Comparison of ENCODE assay signal across 8 cellular contexts in the genomic region with DNA sequence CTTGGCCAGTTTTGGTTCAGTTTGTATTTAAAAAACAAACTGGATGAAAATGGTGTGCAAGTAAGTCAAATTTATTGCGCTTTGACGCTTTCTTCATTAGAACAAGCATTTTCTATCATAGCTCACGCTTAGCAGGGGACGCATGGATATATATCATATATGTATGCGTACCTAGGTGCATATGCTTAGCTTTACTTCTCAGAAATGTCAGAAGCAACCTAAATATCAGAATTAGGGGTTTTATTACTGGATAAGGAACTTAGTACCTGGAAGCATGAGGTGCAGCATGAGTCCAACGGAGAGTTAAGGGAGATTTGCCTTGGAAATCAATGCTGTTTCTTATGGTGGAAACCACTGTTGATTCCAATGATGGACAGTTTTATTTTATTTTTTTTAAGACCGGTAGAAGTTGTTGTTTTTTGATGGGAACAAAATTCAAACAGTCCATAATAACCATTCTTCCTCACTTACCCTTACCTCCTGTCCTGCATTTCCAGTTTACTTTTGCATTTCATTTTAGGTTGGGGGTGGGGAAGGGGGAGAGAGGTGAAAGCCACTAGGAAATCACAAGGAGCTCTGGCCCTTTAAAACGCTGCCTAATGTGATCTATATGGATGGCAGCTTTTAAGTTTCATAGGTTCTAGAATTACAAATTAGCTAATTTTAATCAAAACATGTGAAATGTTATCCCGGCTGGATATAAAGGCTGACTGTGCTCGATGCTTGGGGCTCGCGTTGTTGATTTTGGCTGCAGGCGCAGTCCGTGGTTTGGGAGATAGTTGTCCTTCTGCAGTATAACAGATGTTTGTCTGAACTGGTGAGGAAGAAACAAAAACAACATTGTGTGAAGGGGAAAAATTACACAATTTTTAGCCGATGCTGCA. TPM values are rescaled to one million over a fixed set of nuclear protein-coding genes. Genes with fewer than 3 reads are reported as not detected.
A peak's percentile ranks its signal among the peaks of the same experiment; 100 is the strongest.
DNase-seq lines count a peak whose midpoint lies in the region; ATAC-seq and TF ChIP-seq lines count a peak whose summit lies in the region.

No MANE protein-coding gene starts in this region.

- peak overlapping the region; percentile 72 for H3K27ac ChIP-seq in layer of hippocampus (ENCODE audit: low read depth, low read length)
- peak overlapping the region; percentile 81 to 92 (median 85) for H3K27ac ChIP-seq in transverse colon

- H3K9me3 Mint-ChIP-seq in activated T-cell treated with anti-CD3 and anti-CD28 coated beads, Interleukin-2, amount 50 U/mL, for 24 hours: no peaks in the 10 kb centered on the region

- WGBS in transverse colon (ENCODE audit: low coverage in 1 of 2), 2 donors: 42 to 55% methylated on average over 9 to 15 of the region's 15 CpGs

- H3K4me3 ChIP-seq in transverse colon: peak overlapping the region in 3 of 4 donors; percentile 60 to 80 (median 63)

- TF ChIP-seq POLR2A in transverse colon (IDR thresholded peaks at IDR 0.05): no peak

- no peak overlapping the region for H3K27ac Mint-ChIP-seq in activated T-cell treated with anti-CD3 and anti-CD28 coated beads, Interleukin-2, amount 50 U/mL, for 24 hours

- H3K4me1 ChIP-seq in transverse colon: peaks cover 7 to 43% (median 25%) of the 10 kb centered on the region in 4 donors

- in situ Hi-C loops in transverse colon (cut with MboI; ENCODE audit: low pct_ligation_motif_present in 1 of 4, low pct_unique_long_range_greater_than_20kb in 1 of 4, low sequenced_read_pairs in 3 of 4): loop anchor here in 1 of 4 donors (25.0 kb wide), 1 partner anchor 170 kb away; no protein-coding TSS in a partner anchor

- H3K36me3 Mint-ChIP-seq in activated T-cell treated with anti-CD3 and anti-CD28 coated beads, Interleukin-2, amount 50 U/mL, for 24 hours (ENCODE audit: low read depth): peaks cover 5% of the 10 kb centered on the region

- no peak for TF ChIP-seq CTCF in transverse colon (IDR thresholded peaks at IDR 0.05)
- TF ChIP-seq CTCF in GM10266 (IDR thresholded peaks at IDR 0.05; ENCODE audit: control insufficient read depth, insufficient read depth, low read depth, missing control alignments): no peak

- TF ChIP-seq EP300 in transverse colon (IDR thresholded peaks at IDR 0.05; ENCODE audit: low read depth): no peak

- H3K4me3 Mint-ChIP-seq in activated T-cell treated with anti-CD3 and anti-CD28 coated beads, Interleukin-2, amount 50 U/mL, for 24 hours: peak overlapping the region; percentile 84

- DNase-seq in activated T-cell treated with anti-CD3 and anti-CD28 coated beads, Interleukin-2, amount 50 U/mL, for 24 hours: no peak
- DNase-seq in activated T-cell treated with anti-CD3 and anti-CD28 coated beads, Interleukin-2, amount 50 U/mL, for 1 hour: no peak
- DNase-seq in astrocyte of the hippocampus (ENCODE audit: low read depth, low spot score): peak; percentile 41
- no peak for DNase-seq in transverse colon
- no peak for DNase-seq in SW480 (ENCODE audit: low spot score)
- DNase-seq in GM10266 (ENCODE audit: extremely low spot score): no peak

- ATAC-seq in GM18868 (IDR thresholded peaks at IDR 0.05; ENCODE audit: unreplicated experiment): no peak

- H3K36me3 ChIP-seq in transverse colon: no peaks in the 10 kb centered on the region

- H3K27me3 ChIP-seq in layer of hippocampus (ENCODE audit: control insufficient read depth, insufficient read depth, low read length) (no peaks in the 10 kb centered on the region), transverse colon (peaks cover 58% of the 10 kb centered on the region)

- intact Hi-C loops in transverse colon (cut with DNase I; ENCODE audit: low total_unique reads): no loop called here

- H3K9me3 ChIP-seq in transverse colon: no peaks in the 10 kb centered on the region

- H3K27me3 Mint-ChIP-seq in activated T-cell treated with anti-CD3 and anti-CD28 coated beads, Interleukin-2, amount 50 U/mL, for 24 hours: peaks cover 35% of the 10 kb centered on the region

- H3K4me1 Mint-ChIP-seq in activated T-cell treated with anti-CD3 and anti-CD28 coated beads, Interleukin-2, amount 50 U/mL, for 24 hours (ENCODE audit: low read depth): peaks cover 25% of the 10 kb centered on the region

RNA-seq across cellular contexts. Expression of gene SOBP, which starts 2.1 kb away (rescaled TPM):
- total RNA-seq in transverse colon: 10 to 100 TPM in 1 of 4 donors, 1 to 10 TPM in 3; 2.6 to 15.9 (median 4.6) TPM

RNA-seq across cellular contexts. Expression of gene PDSS2, which starts 32.7 kb away (rescaled TPM):
- 10 to 100 TPM in 3 of 4 donors, 1 to 10 TPM in 1; 3.0 to 32.5 (median 15.6) TPM for total RNA-seq in transverse colon
